In the genomic region with DNA sequence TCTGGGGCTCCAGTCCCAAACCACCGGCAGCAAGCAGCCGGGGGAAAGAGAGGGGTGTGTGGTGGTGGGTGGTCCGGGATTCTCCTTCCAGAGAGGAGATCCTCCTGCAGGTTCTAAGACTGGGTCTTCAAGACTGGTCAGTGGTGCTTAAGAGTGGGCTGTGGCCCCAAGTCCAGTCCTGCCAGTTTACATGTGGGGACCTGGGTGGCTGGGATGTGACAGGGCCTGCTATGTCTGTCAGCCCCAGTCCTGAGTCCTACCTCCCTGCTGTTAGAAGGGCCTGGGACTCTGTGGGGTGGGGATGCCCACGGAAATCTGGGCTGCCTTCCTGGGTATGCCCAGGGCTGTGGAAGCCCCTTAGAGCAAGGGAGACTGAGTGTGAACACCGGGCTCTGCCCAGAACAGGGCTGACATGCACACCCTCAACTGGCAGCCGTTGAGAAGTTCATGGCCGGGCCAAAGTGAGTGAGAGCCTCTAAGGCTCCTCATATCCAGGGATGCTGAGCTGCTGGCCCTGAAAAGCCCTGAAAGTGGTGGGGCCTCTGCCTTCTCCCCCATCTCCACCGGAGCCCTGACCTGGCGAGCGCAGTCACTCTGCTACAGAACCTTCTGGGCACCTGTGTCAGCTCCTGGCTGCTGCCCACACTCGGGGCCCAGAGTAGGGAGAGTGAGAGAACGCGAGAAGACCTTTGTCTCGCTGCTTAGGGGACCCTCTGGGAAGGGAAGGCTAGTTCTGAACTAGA, we compare ENCODE assay signal across 9 cellular contexts. TPM values are rescaled to one million over a fixed set of nuclear protein-coding genes. Genes with fewer than 3 reads are reported as not detected.
DNase-seq lines count a peak whose midpoint lies in the region; ATAC-seq, FAIRE-seq and TF ChIP-seq lines count a peak whose summit lies in the region.
"Had no signal": no experiment of that assay in that cellular context is flagged by ENCODE, and none has a peak within 500 bp of the region (broad histone marks: within the 10 kb centered on the region; RNA-seq: fewer than 3 reads in every experiment).

No MANE protein-coding gene starts in this region.

- TF ChIP-seq POLR2A in IMR-90 (IDR thresholded peaks at IDR 0.05; ENCODE audit: low read depth, low read length) (no peak), vagina (IDR thresholded peaks at IDR 0.05) (no peak)

- H3K23ac ChIP-seq in IMR-90 (ENCODE audit: low read depth, low read length) (peak overlapping the region; percentile 96), mesenchymal stem cell (ENCODE audit: low read length in 2 of 2) (peak overlapping the region in 1 of 2 experiments; percentile 42)

- H2AK5ac ChIP-seq in IMR-90 (ENCODE audit: low read depth, low read length): peak overlapping the region; percentile 84
- no peak overlapping the region for H2AK5ac ChIP-seq in mesenchymal stem cell (ENCODE audit: low read length, severe bottlenecking)

- H3K9ac ChIP-seq in IMR-90 (ENCODE audit: low read depth, low read length): peak overlapping the region; percentile 87
- peak overlapping the region; percentile 86 for H3K9ac ChIP-seq in mesenchymal stem cell (ENCODE audit: low read length)

- peaks cover 46% of the 10 kb centered on the region for H4K20me1 ChIP-seq in IMR-90 (ENCODE audit: insufficient read depth, low read length)

- H2BK15ac ChIP-seq in IMR-90 (ENCODE audit: low read depth, low read length): no peak overlapping the region
- no peak overlapping the region for H2BK15ac ChIP-seq in mesenchymal stem cell (ENCODE audit: low read depth, poor library complexity, severe bottlenecking)

- H3K4me3 ChIP-seq in IMR-90 (ENCODE audit: insufficient read depth, low read depth, low read length) (peak overlapping the region; percentile 52), bronchial epithelial cell (ENCODE audit: low read depth, low read length) (peak overlapping the region; percentile 68), mesenchymal stem cell (ENCODE audit: insufficient read depth in 1 of 2, low read depth in 1 of 2, low read length in 2 of 2) (peak overlapping the region; percentile 87 to 92), vagina (peak overlapping the region; percentile 72 to 86)

- H2BK120ac ChIP-seq in IMR-90 (ENCODE audit: low read depth, low read length) (no peak overlapping the region), mesenchymal stem cell (ENCODE audit: low read depth, low read length) (no peak overlapping the region)

- CTCF ChIA-PET in IMR-90 (lab: Yijun Ruan, JAX): no interaction called here

- no peak overlapping the region for H3K56ac ChIP-seq in IMR-90 (ENCODE audit: extremely low read depth, insufficient read depth, low read length)

- peaks cover 26% of the 10 kb centered on the region for H3K4me1 ChIP-seq in IMR-90 (ENCODE audit: control insufficient read depth, insufficient read depth, low read length)
- peaks cover 33% of the 10 kb centered on the region for H3K4me1 ChIP-seq in mesenchymal stem cell (ENCODE audit: control insufficient read depth, insufficient read depth, low read depth, low read length)
- H3K4me1 ChIP-seq in vagina: peaks cover 65% of the 10 kb centered on the region

- H2BK5ac ChIP-seq in IMR-90 (ENCODE audit: low read depth, low read length, poor library complexity, severe bottlenecking) (no peak overlapping the region), mesenchymal stem cell (ENCODE audit: low read depth, low read length, poor library complexity, severe bottlenecking) (no peak overlapping the region)

- 27% methylated on average over 2 of the region's 14 CpGs; no CpG with 5 or more reads in 1 of the 2 experiments for WGBS in IMR-90 (ENCODE audit: extremely low coverage in 2 of 2, insufficient read length in 1 of 2), 2 experiments
- 88% methylated on average over 14 of the region's 14 CpGs for WGBS in mesenchymal stem cell

- H2BK20ac ChIP-seq in IMR-90 (ENCODE audit: low read depth, low read length): no peak overlapping the region

- FAIRE-seq in bronchial epithelial cell (lab: Jason Lieb, UNC): peak; percentile 91
- FAIRE-seq: GM18507 had no signal

- peak; percentile 44 for DNase-seq in 8988T
- DNase-seq in IMR-90: no peak
- no peak for DNase-seq in bronchial epithelial cell (ENCODE audit: low read depth)
- no peak for DNase-seq in mesenchymal stem cell
- DNase-seq in vagina (ENCODE audit: extremely low spot score in 2 of 2): peak in 1 of 2 donors; percentile 79
- DNase-seq in GM13976 (ENCODE audit: low spot score): no peak
- DNase-seq in NCI-H1092 (lab: John Stamatoyannopoulos, UW): no peak

- ATAC-seq in IMR-90 (ENCODE audit: low read depth) (no peak), HG03097 (IDR thresholded peaks at IDR 0.05; ENCODE audit: low FRiP score, unreplicated experiment) (no peak)

- intact Hi-C loops in IMR-90 (cut with micrococcal nuclease) (loop anchor here (5.0 kb wide), 1 partner anchor 89 kb away; no protein-coding TSS in a partner anchor), vagina (cut with DNase I) (loop anchor here (5.0 kb wide), 1 partner anchor 126 kb away; a partner anchor contains a TSS)

- H4K91ac ChIP-seq in IMR-90 (ENCODE audit: insufficient read depth, low read depth, low read length) (peak overlapping the region; percentile 14; the same call in 1 of the 2 replicates), mesenchymal stem cell (ENCODE audit: low read length) (no peak overlapping the region)

- H3K27ac ChIP-seq in IMR-90 (ENCODE audit: insufficient read depth, low read length) (no peak overlapping the region), mesenchymal stem cell (ENCODE audit: low read length, poor library complexity, severe bottlenecking) (no peak overlapping the region), vagina (peak overlapping the region; percentile 91)

- peaks cover 14% of the 10 kb centered on the region for H3K9me1 ChIP-seq in IMR-90 (ENCODE audit: insufficient read depth, low read length)

- no peak for TF ChIP-seq CTCF in IMR-90 (conservative IDR thresholded peaks at IDR 0.05; ENCODE audit: low read depth, low read length)
- no peak for TF ChIP-seq CTCF in bronchial epithelial cell (IDR thresholded peaks at IDR 0.05; ENCODE audit: insufficient read depth, low read length, severe bottlenecking)
- TF ChIP-seq CTCF in vagina (IDR thresholded peaks at IDR 0.05): no peak
- no peak for TF ChIP-seq CTCF in GM13976 (IDR thresholded peaks at IDR 0.05; ENCODE audit: borderline replicate concordance, control extremely low read depth, extremely low read depth, insufficient read depth, missing control alignments)

- H3K9me3 ChIP-seq in IMR-90 (ENCODE audit: control insufficient read depth, insufficient read depth, low read length) (no peaks in the 10 kb centered on the region), mesenchymal stem cell (ENCODE audit: control insufficient read depth, low read length) (no peaks in the 10 kb centered on the region), vagina (no peaks in the 10 kb centered on the region)

- in situ Hi-C loops in IMR-90 (cut with MboI; ENCODE audit: low sequenced_read_pairs): no loop called here
- in situ Hi-C loops in GM13976 (cut with MboI; ENCODE audit: low sequenced_read_pairs, unreplicated experiment): no loop called here

- H2AFZ ChIP-seq in IMR-90 (replicated peaks; ENCODE audit: low read length, poor library complexity) (peak overlapping the region; percentile 96), mesenchymal stem cell (ENCODE audit: low read depth, low read length) (no peak overlapping the region)

- H3K18ac ChIP-seq in IMR-90 (ENCODE audit: low read depth, low read length) (no peak overlapping the region), mesenchymal stem cell (ENCODE audit: low read depth in 1 of 2, low read length in 2 of 2) (peak overlapping the region in 1 of 2 experiments; percentile 2)

- H3K4me2 ChIP-seq in IMR-90 (ENCODE audit: low read depth, low read length): peak overlapping the region; percentile 98
- peak overlapping the region; percentile 94 for H3K4me2 ChIP-seq in mesenchymal stem cell (ENCODE audit: low read length, poor library complexity, severe bottlenecking)

- TSS peak; percentile 12 for BruUV-seq in IMR-90 (replicated peaks; lab: Mats Ljungman, UMichigan)

- H3K27me3 ChIP-seq in IMR-90 (ENCODE audit: control insufficient read depth, insufficient read depth, low read length): no peaks in the 10 kb centered on the region
- no peaks in the 10 kb centered on the region for H3K27me3 ChIP-seq in bronchial epithelial cell (ENCODE audit: control insufficient read depth, insufficient read depth, low read length)
- no peaks in the 10 kb centered on the region for H3K27me3 ChIP-seq in mesenchymal stem cell (ENCODE audit: control insufficient read depth in 1 of 2, insufficient read depth in 1 of 2, low read length in 2 of 2)
- H3K27me3 ChIP-seq in vagina: no peaks in the 10 kb centered on the region

- dilution Hi-C loops in IMR-90 (cut with HindIII; ENCODE audit: low sequenced_read_pairs, unreplicated experiment): no loop called here

- no peak overlapping the region for H2BK12ac ChIP-seq in mesenchymal stem cell (ENCODE audit: low read length in 2 of 2)

- H3K14ac ChIP-seq in IMR-90 (replicated peaks; ENCODE audit: low read depth, low read length): peak overlapping the region; percentile 89
- H3K14ac ChIP-seq in mesenchymal stem cell (ENCODE audit: low read length in 2 of 2): no peak overlapping the region

- H4K8ac ChIP-seq in IMR-90 (ENCODE audit: low read depth in 2 of 2, low read length in 2 of 2) (peak overlapping the region; percentile 16 to 82; a peak in 2 of 4 replicates), mesenchymal stem cell (ENCODE audit: low read length) (peak overlapping the region; percentile 27)

- POLR2A ChIA-PET in IMR-90 (lab: Charles Lee; ENCODE audit: unreplicated experiment): interaction anchor here (0.7 kb wide), 1 partner anchor 12 kb away, joined by 3 read pairs; no protein-coding TSS in a partner anchor

- no peak overlapping the region for H4K5ac ChIP-seq in IMR-90 (ENCODE audit: low read depth, low read length)

- peaks cover 34 to 75% of the 10 kb centered on the region in 2 experiments for H3K79me1 ChIP-seq in IMR-90 (ENCODE audit: low read depth in 1 of 2, low read length in 2 of 2)
- peaks cover 40% of the 10 kb centered on the region for H3K79me1 ChIP-seq in mesenchymal stem cell (replicated peaks; ENCODE audit: low read length, poor library complexity, severe bottlenecking)

- H3K4ac ChIP-seq in IMR-90 (ENCODE audit: low read depth, low read length) (peak overlapping the region; percentile 72), mesenchymal stem cell (ENCODE audit: low read depth in 1 of 2, low read length in 2 of 2) (no peak overlapping the region)

- no peak for TF ChIP-seq RAD21 in IMR-90 (IDR thresholded peaks at IDR 0.05; ENCODE audit: low read length)

- peak overlapping the region; percentile 56 for H2AK9ac ChIP-seq in IMR-90 (replicated peaks; ENCODE audit: low read depth, low read length, poor library complexity)

- H3K36me3 ChIP-seq in IMR-90 (ENCODE audit: control insufficient read depth, insufficient read depth, low read length) (no peaks in the 10 kb centered on the region), bronchial epithelial cell (ENCODE audit: control insufficient read depth, insufficient read depth, low read length) (no peaks in the 10 kb centered on the region), mesenchymal stem cell (ENCODE audit: control insufficient read depth in 1 of 2, insufficient read depth in 2 of 2, low read depth in 1 of 2, low read length in 2 of 2) (peaks cover 0 to 8% of the 10 kb centered on the region in 2 experiments), vagina (no peaks in the 10 kb centered on the region)

RNA-seq across cellular contexts. Expression of a gene that starts 1.7 kb away (rescaled TPM):
- total RNA-seq in IMR-90 (2012; rRNA removed) (5.9 and 6.9 TPM in 2 replicates), bronchial epithelial cell (10.0 and 10.9 TPM in 2 replicates), vagina (27.7 TPM)
- 9.5 and 9.6 TPM in 2 replicates for polyA plus RNA-seq in IMR-90 (2012; rRNA removed)
- polyA plus RNA-seq in IMR-90 (2012; cell fraction: cytosol; rRNA removed): 5.9 and 8.8 TPM in 2 replicates
- 21.2 and 22.2 TPM in 2 replicates for polyA plus RNA-seq in IMR-90 (2012; cell fraction: nucleus; rRNA removed; ENCODE audit: low replicate concordance)
- 13.5 TPM for polyA plus RNA-seq in mesenchymal stem cell (2013, experiment 1 of 2)
- polyA plus RNA-seq in mesenchymal stem cell (2013, experiment 2 of 2): 13.2 TPM
